ENCODE assay signal across 1 cellular context in the genomic region with DNA sequence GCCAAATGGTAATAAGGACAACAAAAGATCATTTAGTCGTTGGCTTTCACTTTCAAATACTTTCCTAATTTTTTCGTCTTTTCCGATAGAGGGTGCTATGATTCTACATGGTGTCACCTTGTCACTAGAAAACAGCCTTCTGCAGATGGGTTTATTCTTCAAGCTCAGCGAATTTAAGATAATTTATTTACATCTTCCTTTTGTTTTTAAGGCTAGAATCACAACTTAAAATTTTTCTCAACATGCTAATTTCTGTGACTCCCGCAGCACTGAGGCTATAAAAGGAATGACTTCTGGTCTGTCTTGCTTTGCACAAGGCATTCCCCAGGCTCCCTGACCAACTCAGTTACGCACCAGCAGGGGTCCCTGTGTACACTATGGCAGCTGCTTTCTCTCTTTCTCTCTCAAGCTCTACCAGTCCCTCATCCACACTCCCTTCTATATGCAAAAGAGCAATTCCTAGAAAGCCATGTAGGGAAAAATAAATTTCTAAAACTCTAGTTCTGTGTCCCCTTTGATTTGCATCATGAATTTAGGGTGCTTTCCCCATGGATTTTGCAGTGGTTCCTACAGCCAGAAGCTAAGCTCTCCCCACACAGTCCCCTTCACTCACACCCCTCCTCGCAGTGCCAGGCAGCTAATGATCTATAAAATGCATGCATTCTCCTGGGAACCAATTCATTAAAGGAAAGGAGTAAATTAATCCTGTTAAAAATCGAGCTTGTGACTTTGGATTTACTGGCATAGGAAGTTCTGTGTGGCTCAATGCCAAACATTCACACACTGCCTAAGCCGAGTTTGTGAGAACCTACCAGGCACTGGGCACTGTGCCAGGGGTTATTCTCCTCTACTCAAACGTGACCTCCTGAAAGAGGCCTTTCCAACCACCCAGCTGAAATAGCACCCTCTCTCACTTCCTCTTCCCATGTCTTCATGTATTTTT.
A peak's percentile ranks its signal among the peaks of the same experiment; 100 is the strongest.
TF ChIP-seq lines count a peak whose summit lies in the region.

No MANE protein-coding gene starts in this region.

TF ChIP-seq in HepG2, 621 proteins besides CTCF, POLR2A, EP300 and RAD21 (continued from another document and continues in another):
- no peak for TF ChIP-seq ZNF577 (CRISPR knock-in tag; IDR thresholded peaks at IDR 0.05; ENCODE audit: borderline replicate concordance, low read depth)
- TF ChIP-seq, protein P1, sequence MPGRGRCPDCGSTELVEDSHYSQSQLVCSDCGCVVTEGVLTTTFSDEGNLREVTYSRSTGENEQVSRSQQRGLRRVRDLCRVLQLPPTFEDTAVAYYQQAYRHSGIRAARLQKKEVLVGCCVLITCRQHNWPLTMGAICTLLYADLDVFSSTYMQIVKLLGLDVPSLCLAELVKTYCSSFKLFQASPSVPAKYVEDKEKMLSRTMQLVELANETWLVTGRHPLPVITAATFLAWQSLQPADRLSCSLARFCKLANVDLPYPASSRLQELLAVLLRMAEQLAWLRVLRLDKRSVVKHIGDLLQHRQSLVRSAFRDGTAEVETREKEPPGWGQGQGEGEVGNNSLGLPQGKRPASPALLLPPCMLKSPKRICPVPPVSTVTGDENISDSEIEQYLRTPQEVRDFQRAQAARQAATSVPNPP (CRISPR knock-in tag; IDR thresholded peaks at IDR 0.05), result no peak
- TF ChIP-seq FOXA3 (CRISPR knock-in tag; IDR thresholded peaks at IDR 0.05), result peak; percentile 54
- no peak for TF ChIP-seq ZNF432 (CRISPR knock-in tag; IDR thresholded peaks at IDR 0.05; ENCODE audit: borderline replicate concordance)
- TF ChIP-seq IRX3 (CRISPR knock-in tag; IDR thresholded peaks at IDR 0.05; ENCODE audit: borderline replicate concordance, low read depth), result no peak
- TF ChIP-seq ZNF460 (CRISPR knock-in tag; IDR thresholded peaks at IDR 0.05; ENCODE audit: borderline replicate concordance), result no peak
- no peak for TF ChIP-seq MTA3 (CRISPR knock-in tag; IDR thresholded peaks at IDR 0.05)
- TF ChIP-seq ZNF367 (CRISPR knock-in tag; IDR thresholded peaks at IDR 0.05; ENCODE audit: borderline replicate concordance), result no peak
- TF ChIP-seq, protein P2, sequence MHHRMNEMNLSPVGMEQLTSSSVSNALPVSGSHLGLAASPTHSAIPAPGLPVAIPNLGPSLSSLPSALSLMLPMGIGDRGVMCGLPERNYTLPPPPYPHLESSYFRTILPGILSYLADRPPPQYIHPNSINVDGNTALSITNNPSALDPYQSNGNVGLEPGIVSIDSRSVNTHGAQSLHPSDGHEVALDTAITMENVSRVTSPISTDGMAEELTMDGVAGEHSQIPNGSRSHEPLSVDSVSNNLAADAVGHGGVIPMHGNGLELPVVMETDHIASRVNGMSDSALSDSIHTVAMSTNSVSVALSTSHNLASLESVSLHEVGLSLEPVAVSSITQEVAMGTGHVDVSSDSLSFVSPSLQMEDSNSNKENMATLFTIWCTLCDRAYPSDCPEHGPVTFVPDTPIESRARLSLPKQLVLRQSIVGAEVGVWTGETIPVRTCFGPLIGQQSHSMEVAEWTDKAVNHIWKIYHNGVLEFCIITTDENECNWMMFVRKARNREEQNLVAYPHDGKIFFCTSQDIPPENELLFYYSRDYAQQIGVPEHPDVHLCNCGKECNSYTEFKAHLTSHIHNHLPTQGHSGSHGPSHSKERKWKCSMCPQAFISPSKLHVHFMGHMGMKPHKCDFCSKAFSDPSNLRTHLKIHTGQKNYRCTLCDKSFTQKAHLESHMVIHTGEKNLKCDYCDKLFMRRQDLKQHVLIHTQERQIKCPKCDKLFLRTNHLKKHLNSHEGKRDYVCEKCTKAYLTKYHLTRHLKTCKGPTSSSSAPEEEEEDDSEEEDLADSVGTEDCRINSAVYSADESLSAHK (CRISPR knock-in tag; IDR thresholded peaks at IDR 0.05; ENCODE audit: borderline replicate concordance), result no peak
- no peak for TF ChIP-seq ZNF431 (CRISPR knock-in tag; IDR thresholded peaks at IDR 0.05; ENCODE audit: borderline replicate concordance, low read depth)
- TF ChIP-seq YEATS4 (CRISPR knock-in tag; IDR thresholded peaks at IDR 0.05; ENCODE audit: borderline replicate concordance), result no peak
- no peak for TF ChIP-seq ZNF598 (CRISPR knock-in tag; IDR thresholded peaks at IDR 0.05; ENCODE audit: borderline replicate concordance)
- 0 out of 2 replicates have a peak, but pooled peaks have one; percentile 13 for TF ChIP-seq MAFF (IDR thresholded peaks at IDR 0.05; ENCODE audit: low read depth, low read length)
- no peak for TF ChIP-seq MATR3 (CRISPR knock-in tag; IDR thresholded peaks at IDR 0.05)
- no peak for TF ChIP-seq ZNF841 (CRISPR knock-in tag; IDR thresholded peaks at IDR 0.05; ENCODE audit: borderline replicate concordance)
- TF ChIP-seq SKI (IDR thresholded peaks at IDR 0.05; ENCODE audit: partially characterized antibody), result no peak
- 0 out of 2 replicates have a peak, but pooled peaks have one; percentile 26 for TF ChIP-seq ARNT2 (CRISPR knock-in tag; IDR thresholded peaks at IDR 0.05; ENCODE audit: low read depth)
- TF ChIP-seq, protein P3, sequence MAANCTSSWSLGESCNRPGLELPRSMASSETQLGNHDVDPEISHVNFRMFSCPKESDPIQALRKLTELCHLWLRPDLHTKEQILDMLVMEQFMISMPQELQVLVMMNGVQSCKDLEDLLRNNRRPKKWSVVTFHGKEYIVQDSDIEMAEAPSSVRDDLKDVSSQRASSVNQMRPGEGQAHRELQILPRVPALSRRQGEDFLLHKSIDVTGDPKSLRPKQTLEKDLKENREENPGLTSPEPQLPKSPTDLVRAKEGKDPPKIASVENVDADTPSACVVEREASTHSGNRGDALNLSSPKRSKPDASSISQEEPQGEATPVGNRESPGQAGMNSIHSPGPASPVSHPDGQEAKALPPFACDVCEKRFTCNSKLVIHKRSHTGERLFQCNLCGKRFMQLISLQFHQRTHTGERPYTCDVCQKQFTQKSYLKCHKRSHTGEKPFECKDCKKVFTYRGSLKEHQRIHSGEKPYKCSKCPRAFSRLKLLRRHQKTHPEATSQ (CRISPR knock-in tag; IDR thresholded peaks at IDR 0.05; ENCODE audit: borderline replicate concordance), result peak; percentile 50; the same call in 1 of the 2 replicates
- TF ChIP-seq SAP130 (CRISPR knock-in tag; IDR thresholded peaks at IDR 0.05; ENCODE audit: low read depth), result peak; percentile 59
- peak; percentile 63 for TF ChIP-seq ZNF781 (CRISPR knock-in tag; IDR thresholded peaks at IDR 0.05; ENCODE audit: borderline replicate concordance, not compliant biosample characterization)
- no peak for TF ChIP-seq SP5 (CRISPR knock-in tag; IDR thresholded peaks at IDR 0.05; ENCODE audit: borderline replicate concordance, low read depth)
- TF ChIP-seq ZNF546 (CRISPR knock-in tag; conservative IDR thresholded peaks at IDR 0.05), result no peak
- TF ChIP-seq ZNF251 (CRISPR knock-in tag; IDR thresholded peaks at IDR 0.05), result no peak
- TF ChIP-seq ERF (CRISPR knock-in tag; IDR thresholded peaks at IDR 0.05), result peak; percentile 80; the same call in 1 of the 2 replicates
- TF ChIP-seq, protein P4, sequence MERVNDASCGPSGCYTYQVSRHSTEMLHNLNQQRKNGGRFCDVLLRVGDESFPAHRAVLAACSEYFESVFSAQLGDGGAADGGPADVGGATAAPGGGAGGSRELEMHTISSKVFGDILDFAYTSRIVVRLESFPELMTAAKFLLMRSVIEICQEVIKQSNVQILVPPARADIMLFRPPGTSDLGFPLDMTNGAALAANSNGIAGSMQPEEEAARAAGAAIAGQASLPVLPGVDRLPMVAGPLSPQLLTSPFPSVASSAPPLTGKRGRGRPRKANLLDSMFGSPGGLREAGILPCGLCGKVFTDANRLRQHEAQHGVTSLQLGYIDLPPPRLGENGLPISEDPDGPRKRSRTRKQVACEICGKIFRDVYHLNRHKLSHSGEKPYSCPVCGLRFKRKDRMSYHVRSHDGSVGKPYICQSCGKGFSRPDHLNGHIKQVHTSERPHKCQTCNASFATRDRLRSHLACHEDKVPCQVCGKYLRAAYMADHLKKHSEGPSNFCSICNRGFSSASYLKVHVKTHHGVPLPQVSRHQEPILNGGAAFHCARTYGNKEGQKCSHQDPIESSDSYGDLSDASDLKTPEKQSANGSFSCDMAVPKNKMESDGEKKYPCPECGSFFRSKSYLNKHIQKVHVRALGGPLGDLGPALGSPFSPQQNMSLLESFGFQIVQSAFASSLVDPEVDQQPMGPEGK (CRISPR knock-in tag; IDR thresholded peaks at IDR 0.05), result no peak
- peak; percentile 39; the same call in 1 of the 2 replicates for TF ChIP-seq ZNF605 (CRISPR knock-in tag; IDR thresholded peaks at IDR 0.05)
- peak; percentile 49 for TF ChIP-seq KAT8 (CRISPR knock-in tag; IDR thresholded peaks at IDR 0.05)
- no peak for TF ChIP-seq ATF7 (IDR thresholded peaks at IDR 0.05)
- no peak for TF ChIP-seq ATF7 (CRISPR knock-in tag; IDR thresholded peaks at IDR 0.05)
- no peak for TF ChIP-seq ZNF562 (CRISPR knock-in tag; IDR thresholded peaks at IDR 0.05; ENCODE audit: borderline replicate concordance)
- no peak for TF ChIP-seq ZFX (CRISPR knock-in tag; IDR thresholded peaks at IDR 0.05; ENCODE audit: low read depth)
- TF ChIP-seq YY1 (IDR thresholded peaks at IDR 0.05; ENCODE audit: insufficient read depth, insufficient replicate concordance, low read depth, low read length), result peak; percentile 32
- TF ChIP-seq ZBTB1 (CRISPR knock-in tag; IDR thresholded peaks at IDR 0.05; ENCODE audit: borderline replicate concordance), result no peak
- TF ChIP-seq, protein P5, sequence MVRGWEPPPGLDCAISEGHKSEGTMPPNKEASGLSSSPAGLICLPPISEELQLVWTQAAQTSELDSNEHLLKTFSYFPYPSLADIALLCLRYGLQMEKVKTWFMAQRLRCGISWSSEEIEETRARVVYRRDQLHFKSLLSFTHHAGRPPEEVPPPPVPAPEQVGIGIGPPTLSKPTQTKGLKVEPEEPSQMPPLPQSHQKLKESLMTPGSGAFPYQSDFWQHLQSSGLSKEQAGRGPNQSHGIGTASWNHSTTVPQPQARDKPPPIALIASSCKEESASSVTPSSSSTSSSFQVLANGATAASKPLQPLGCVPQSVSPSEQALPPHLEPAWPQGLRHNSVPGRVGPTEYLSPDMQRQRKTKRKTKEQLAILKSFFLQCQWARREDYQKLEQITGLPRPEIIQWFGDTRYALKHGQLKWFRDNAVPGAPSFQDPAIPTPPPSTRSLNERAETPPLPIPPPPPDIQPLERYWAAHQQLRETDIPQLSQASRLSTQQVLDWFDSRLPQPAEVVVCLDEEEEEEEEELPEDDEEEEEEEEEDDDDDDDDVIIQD (CRISPR knock-in tag; IDR thresholded peaks at IDR 0.05; ENCODE audit: low read depth), result peak; percentile 49; the same call in 1 of the 2 replicates
- TF ChIP-seq, protein P6, sequence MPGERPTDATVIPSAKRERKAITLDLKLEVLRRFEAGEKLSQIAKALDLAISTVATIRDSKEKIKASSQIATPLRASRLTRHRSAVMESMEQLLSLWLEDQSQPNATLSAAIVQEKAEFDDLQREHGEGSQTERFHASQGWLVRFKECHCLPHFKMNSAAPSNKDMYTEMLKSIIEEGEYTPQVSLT (CRISPR knock-in tag; IDR thresholded peaks at IDR 0.05; ENCODE audit: borderline replicate concordance, low read depth), result no peak
- TF ChIP-seq ZFP36L2 (CRISPR knock-in tag; IDR thresholded peaks at IDR 0.05), result no peak
- TF ChIP-seq XBP1 (CRISPR knock-in tag; IDR thresholded peaks at IDR 0.05), result no peak
- TF ChIP-seq ETV5 (CRISPR knock-in tag; IDR thresholded peaks at IDR 0.05; ENCODE audit: borderline replicate concordance), result peak; percentile 35; the same call in 1 of the 2 replicates
- no peak; the same call in 1 of the 2 replicates for TF ChIP-seq GLI4 (CRISPR knock-in tag; IDR thresholded peaks at IDR 0.05; ENCODE audit: borderline replicate concordance)
- TF ChIP-seq JARID2 (CRISPR knock-in tag; IDR thresholded peaks at IDR 0.05; ENCODE audit: insufficient replicate concordance), result peak; percentile 35
- TF ChIP-seq ZNF329 (CRISPR knock-in tag; IDR thresholded peaks at IDR 0.05; ENCODE audit: low read depth), result no peak
- TF ChIP-seq NFYC (CRISPR knock-in tag; IDR thresholded peaks at IDR 0.05), result no peak
- TF ChIP-seq, protein P7, sequence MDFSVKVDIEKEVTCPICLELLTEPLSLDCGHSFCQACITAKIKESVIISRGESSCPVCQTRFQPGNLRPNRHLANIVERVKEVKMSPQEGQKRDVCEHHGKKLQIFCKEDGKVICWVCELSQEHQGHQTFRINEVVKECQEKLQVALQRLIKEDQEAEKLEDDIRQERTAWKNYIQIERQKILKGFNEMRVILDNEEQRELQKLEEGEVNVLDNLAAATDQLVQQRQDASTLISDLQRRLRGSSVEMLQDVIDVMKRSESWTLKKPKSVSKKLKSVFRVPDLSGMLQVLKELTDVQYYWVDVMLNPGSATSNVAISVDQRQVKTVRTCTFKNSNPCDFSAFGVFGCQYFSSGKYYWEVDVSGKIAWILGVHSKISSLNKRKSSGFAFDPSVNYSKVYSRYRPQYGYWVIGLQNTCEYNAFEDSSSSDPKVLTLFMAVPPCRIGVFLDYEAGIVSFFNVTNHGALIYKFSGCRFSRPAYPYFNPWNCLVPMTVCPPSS (IDR thresholded peaks at IDR 0.05), result no peak
- TF ChIP-seq SAFB2 (CRISPR knock-in tag; IDR thresholded peaks at IDR 0.05; ENCODE audit: borderline replicate concordance, low read depth), result no peak
- no peak for TF ChIP-seq EEA1 (CRISPR knock-in tag; IDR thresholded peaks at IDR 0.05; ENCODE audit: borderline replicate concordance)
- TF ChIP-seq SNAI1 (CRISPR knock-in tag; IDR thresholded peaks at IDR 0.05; ENCODE audit: borderline replicate concordance), result 0 out of 2 replicates have a peak, but pooled peaks have one; percentile 39
- TF ChIP-seq, protein P8, sequence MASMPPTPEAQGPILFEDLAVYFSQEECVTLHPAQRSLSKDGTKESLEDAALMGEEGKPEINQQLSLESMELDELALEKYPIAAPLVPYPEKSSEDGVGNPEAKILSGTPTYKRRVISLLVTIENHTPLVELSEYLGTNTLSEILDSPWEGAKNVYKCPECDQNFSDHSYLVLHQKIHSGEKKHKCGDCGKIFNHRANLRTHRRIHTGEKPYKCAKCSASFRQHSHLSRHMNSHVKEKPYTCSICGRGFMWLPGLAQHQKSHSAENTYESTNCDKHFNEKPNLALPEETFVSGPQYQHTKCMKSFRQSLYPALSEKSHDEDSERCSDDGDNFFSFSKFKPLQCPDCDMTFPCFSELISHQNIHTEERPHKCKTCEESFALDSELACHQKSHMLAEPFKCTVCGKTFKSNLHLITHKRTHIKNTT (CRISPR knock-in tag; IDR thresholded peaks at IDR 0.05), result no peak
- TF ChIP-seq ZBTB21 (CRISPR knock-in tag; IDR thresholded peaks at IDR 0.05), result no peak
- TF ChIP-seq ZNF547 (CRISPR knock-in tag; IDR thresholded peaks at IDR 0.05), result 0 out of 2 replicates have a peak, but pooled peaks have one; percentile 34
- no peak for TF ChIP-seq FLYWCH1 (CRISPR knock-in tag; IDR thresholded peaks at IDR 0.05)
- TF ChIP-seq NFE2 (CRISPR knock-in tag; IDR thresholded peaks at IDR 0.05), result no peak
- no peak for TF ChIP-seq JDP2 (CRISPR knock-in tag; IDR thresholded peaks at IDR 0.05; ENCODE audit: borderline replicate concordance)
- TF ChIP-seq ZNF703 (CRISPR knock-in tag; IDR thresholded peaks at IDR 0.05; ENCODE audit: borderline replicate concordance), result no peak
- no peak for TF ChIP-seq CAMTA2 (CRISPR knock-in tag; IDR thresholded peaks at IDR 0.05; ENCODE audit: borderline replicate concordance)
- no peak for TF ChIP-seq ZMYM2 (CRISPR knock-in tag; IDR thresholded peaks at IDR 0.05)
- TF ChIP-seq GFI1 (CRISPR knock-in tag; IDR thresholded peaks at IDR 0.05; ENCODE audit: borderline replicate concordance), result peak; percentile 70
- no peak for TF ChIP-seq ZNF225 (CRISPR knock-in tag; IDR thresholded peaks at IDR 0.05)
- TF ChIP-seq TRIM24 (CRISPR knock-in tag; IDR thresholded peaks at IDR 0.05), result no peak
- no peak for TF ChIP-seq NRL (CRISPR knock-in tag; IDR thresholded peaks at IDR 0.05; ENCODE audit: borderline replicate concordance)
- no peak for TF ChIP-seq TBP (CRISPR knock-in tag; IDR thresholded peaks at IDR 0.05)
- no peak for TF ChIP-seq ARHGAP35 (CRISPR knock-in tag; IDR thresholded peaks at IDR 0.05; ENCODE audit: borderline replicate concordance)
- peak; percentile 76; the same call in 1 of the 2 replicates for TF ChIP-seq ZSCAN9 (CRISPR knock-in tag; IDR thresholded peaks at IDR 0.05; ENCODE audit: borderline replicate concordance)
